11 cellular contexts compared by ENCODE assay signal in the genomic region with DNA sequence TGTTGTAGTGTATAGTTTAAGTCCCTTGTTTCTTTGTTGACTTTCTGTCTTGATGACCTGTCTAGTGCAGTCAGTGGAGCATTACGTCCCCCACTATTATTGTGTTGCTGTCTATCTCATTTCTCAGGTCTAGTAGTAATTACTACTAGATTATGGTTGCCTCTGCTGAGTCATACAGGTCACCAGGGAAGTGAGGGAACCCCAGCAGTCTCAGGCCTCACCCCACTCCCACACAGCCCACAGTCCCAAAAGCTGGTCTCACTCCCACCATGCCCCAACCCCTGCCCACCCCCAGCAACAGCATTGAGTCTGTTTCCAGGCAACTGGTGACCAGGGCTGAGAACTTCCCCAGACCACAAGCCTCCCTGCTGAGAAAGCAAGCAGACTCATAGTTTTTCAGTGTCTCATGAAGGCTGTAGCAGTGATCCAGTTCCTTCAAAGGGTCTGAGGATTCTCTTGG.
A peak's percentile ranks its signal among the peaks of the same experiment; 100 is the strongest.
DNase-seq lines count a peak whose midpoint lies in the region; ATAC-seq and TF ChIP-seq lines count a peak whose summit lies in the region.
"Had no signal": no experiment of that assay in that cellular context is flagged by ENCODE, and none has a peak within 500 bp of the region (broad histone marks: within the 10 kb centered on the region; RNA-seq: fewer than 3 reads in every experiment).

No MANE protein-coding gene starts in this region.

- H3K27me3 ChIP-seq in kidney epithelial cell (ENCODE audit: control insufficient read depth, insufficient read depth, low read length): no peaks in the 10 kb centered on the region

- no peak overlapping the region for H3K4me3 Mint-ChIP-seq in stimulated activated naive CD8-positive, alpha-beta T cell treated with anti-CD3 and anti-CD28 coated beads, Interleukin-15, amount 100 ng/mL, for 72 hours
- H3K4me3 Mint-ChIP-seq: activated naive CD8-positive, alpha-beta T cell treated with anti-CD3 and anti-CD28 coated beads, Interleukin-2, amount 10 ng/mL, durations not matched to agents 7 days and 5 days; CD14-positive monocyte had no signal

- no peaks in the 10 kb centered on the region for H3K27me3 Mint-ChIP-seq in stimulated activated naive CD8-positive, alpha-beta T cell treated with anti-CD3 and anti-CD28 coated beads, Interleukin-15, amount 100 ng/mL, for 72 hours
- H3K27me3 Mint-ChIP-seq: activated naive CD8-positive, alpha-beta T cell treated with anti-CD3 and anti-CD28 coated beads, Interleukin-2, amount 10 ng/mL, durations not matched to agents 7 days and 5 days had no signal

- ATAC-seq in GM18499 (IDR thresholded peaks at IDR 0.05; ENCODE audit: insufficient read depth, unreplicated experiment) (peak; percentile 92), GM21825 (IDR thresholded peaks at IDR 0.05; ENCODE audit: unreplicated experiment) (peak; percentile 85)
- no peak for ATAC-seq in stimulated activated naive CD8-positive, alpha-beta T cell treated with anti-CD3 and anti-CD28 coated beads, Interleukin-15, amount 100 ng/mL, for 72 hours

- TF ChIP-seq CTCF in kidney epithelial cell (IDR thresholded peaks at IDR 0.05; ENCODE audit: insufficient read depth, low read length, poor library complexity, severe bottlenecking): no peak

- H3K9me3 Mint-ChIP-seq in stimulated activated naive CD8-positive, alpha-beta T cell treated with anti-CD3 and anti-CD28 coated beads, Interleukin-15, amount 100 ng/mL, for 72 hours: peaks cover 0 to 15% of the 10 kb centered on the region in 2 donors

- H3K4me1 Mint-ChIP-seq in stimulated activated naive CD8-positive, alpha-beta T cell treated with anti-CD3 and anti-CD28 coated beads, Interleukin-15, amount 100 ng/mL, for 72 hours: no peaks in the 10 kb centered on the region
- H3K4me1 Mint-ChIP-seq: activated naive CD8-positive, alpha-beta T cell treated with anti-CD3 and anti-CD28 coated beads, Interleukin-2, amount 10 ng/mL, durations not matched to agents 7 days and 5 days had no signal

- no peak overlapping the region for H3K27ac Mint-ChIP-seq in stimulated activated naive CD8-positive, alpha-beta T cell treated with anti-CD3 and anti-CD28 coated beads, Interleukin-15, amount 100 ng/mL, for 72 hours
- H3K27ac Mint-ChIP-seq: activated naive CD8-positive, alpha-beta T cell treated with anti-CD3 and anti-CD28 coated beads, Interleukin-2, amount 10 ng/mL, durations not matched to agents 7 days and 5 days had no signal

- H3K36me3 ChIP-seq in kidney epithelial cell (ENCODE audit: control insufficient read depth, insufficient read depth, low read length): no peaks in the 10 kb centered on the region

- no peak overlapping the region for H3K4me3 ChIP-seq in kidney epithelial cell (ENCODE audit: low read depth, low read length)

- DNase-seq in HK-2 (ENCODE audit: unreplicated experiment) (peak; percentile 13), kidney epithelial cell (ENCODE audit: low read depth) (peak; percentile 43), NCI-H2227 (lab: John Stamatoyannopoulos, UW; ENCODE audit: unreplicated experiment) (no peak), NCI-H2029 treated with DMSO at 0.1 percent for 48 hours (lab: John Stamatoyannopoulos, UW) (no peak)
- DNase-seq in stimulated activated naive CD8-positive, alpha-beta T cell treated with anti-CD3 and anti-CD28 coated beads, Interleukin-15, amount 100 ng/mL, for 72 hours: no peak
- DNase-seq in activated effector memory CD4-positive, alpha-beta T cell treated with Interleukin-2 at 50 U/mL for 16 hours: no peak
- DNase-seq: activated naive CD8-positive, alpha-beta T cell treated with anti-CD3 and anti-CD28 coated beads, Interleukin-2, amount 10 ng/mL, durations not matched to agents 7 days and 5 days; NCI-H524 treated with DMSO at 0.1 percent for 48 hours had no signal

Comparison
In these comparisons a context has a peak if more than half of its experiments do, and no peak if none do; other contexts are left out.
1. DNase-seq: peak in HK-2 (single experiment) and kidney epithelial cell (single experiment); none in NCI-H2227 (single experiment), stimulated activated naive CD8-positive, alpha-beta T cell treated with anti-CD3 and anti-CD28 coated beads, Interleukin-15, amount 100 ng/mL, for 72 hours (0 of 2), activated effector memory CD4-positive, alpha-beta T cell treated with Interleukin-2 at 50 U/mL for 16 hours (single experiment) and NCI-H2029 treated with DMSO at 0.1 percent for 48 hours (single experiment).